8 cellular contexts compared by ENCODE assay signal in the genomic region with DNA sequence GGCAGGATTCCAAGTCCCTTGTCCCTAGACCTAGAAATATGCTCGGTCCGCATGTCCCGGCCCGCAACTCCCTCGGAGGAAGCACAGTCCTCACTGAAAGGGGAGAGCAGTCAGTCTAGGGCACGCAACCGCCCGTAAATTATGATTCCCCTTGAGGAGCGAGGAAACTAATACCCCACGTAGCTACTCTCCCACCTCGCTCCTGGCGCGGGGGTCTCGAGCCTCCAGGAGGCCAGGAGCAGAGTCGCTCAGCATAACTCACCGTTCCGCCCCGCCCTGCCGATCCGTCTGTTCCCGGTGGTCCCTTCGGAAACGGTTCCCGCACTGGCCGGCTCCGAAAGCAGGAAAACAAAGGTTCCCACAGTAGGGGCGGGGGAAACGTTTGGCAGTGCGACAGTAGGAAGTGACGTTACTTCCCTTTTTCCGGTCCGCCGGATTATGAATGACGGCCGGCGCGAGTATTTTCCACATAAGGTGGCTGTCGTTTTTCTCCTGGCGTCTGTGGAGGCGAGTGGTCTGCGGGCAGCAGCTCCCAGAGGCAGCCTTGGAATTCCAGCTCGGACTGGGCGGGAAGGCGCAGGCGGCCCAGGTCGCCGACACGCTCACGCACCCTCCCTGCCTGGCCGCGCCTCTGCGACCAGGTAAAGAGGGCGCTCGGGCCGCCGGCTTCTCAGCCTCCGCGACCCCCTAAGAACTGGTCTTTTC. TPM values are rescaled to one million over a fixed set of nuclear protein-coding genes. Genes with fewer than 3 reads are reported as not detected.
A peak's percentile ranks its signal among the peaks of the same experiment; 100 is the strongest.
DNase-seq lines count a peak whose midpoint lies in the region; ATAC-seq and TF ChIP-seq lines count a peak whose summit lies in the region.

GSTCD (plus strand) TSS at position 409 of the 705 bp plus-strand sequence. CDS start 8,830 bp downstream, outside the sequence.
A gene with protein sequence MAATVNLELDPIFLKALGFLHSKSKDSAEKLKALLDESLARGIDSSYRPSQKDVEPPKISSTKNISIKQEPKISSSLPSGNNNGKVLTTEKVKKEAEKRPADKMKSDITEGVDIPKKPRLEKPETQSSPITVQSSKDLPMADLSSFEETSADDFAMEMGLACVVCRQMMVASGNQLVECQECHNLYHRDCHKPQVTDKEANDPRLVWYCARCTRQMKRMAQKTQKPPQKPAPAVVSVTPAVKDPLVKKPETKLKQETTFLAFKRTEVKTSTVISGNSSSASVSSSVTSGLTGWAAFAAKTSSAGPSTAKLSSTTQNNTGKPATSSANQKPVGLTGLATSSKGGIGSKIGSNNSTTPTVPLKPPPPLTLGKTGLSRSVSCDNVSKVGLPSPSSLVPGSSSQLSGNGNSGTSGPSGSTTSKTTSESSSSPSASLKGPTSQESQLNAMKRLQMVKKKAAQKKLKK (minus strand): TSS at position 314 of the 705 bp plus-strand sequence. CDS start 8,684 bp downstream, outside the sequence.

- H2AFZ ChIP-seq in PC-9: peak within 1 kb of the TSS; percentile 99

- H3K9me3 Mint-ChIP-seq in activated T-cell treated with anti-CD3 and anti-CD28 coated beads, Interleukin-2, amount 50 U/mL, for 24 hours: no peaks in the 10 kb centered on the region

- DNase-seq in DMS153 (lab: John Stamatoyannopoulos, UW) (peak; percentile 76), PC-9 (peak; percentile 72 to 82), erythroblast (lab: John Stamatoyannopoulos, UW) (peak; percentile 95 to 96)
- DNase-seq in Jurkat, Clone E6-1 (ENCODE audit: low read depth, low spot score): peak; percentile 89
- peak; percentile 93 for DNase-seq in activated T-cell treated with anti-CD3 and anti-CD28 coated beads, Interleukin-2, amount 50 U/mL, for 24 hours
- peak; percentile 92 for DNase-seq in stimulated activated CD8-positive, alpha-beta memory T cell treated with anti-CD3 and anti-CD28 coated beads, Interleukin-4, amount 100 ng/mL, for 48 hours

- H3K4me1 Mint-ChIP-seq in activated T-cell treated with anti-CD3 and anti-CD28 coated beads, Interleukin-2, amount 50 U/mL, for 24 hours (ENCODE audit: low read depth): peaks cover 34% of the 10 kb centered on the region

- H3K9me3 ChIP-seq in PC-9 (ENCODE audit: insufficient read depth, low read depth) (no peaks in the 10 kb centered on the region), mucosa of rectum (ENCODE audit: control insufficient read depth in 2 of 2, low read length in 2 of 2) (no peaks in the 10 kb centered on the region)

- TF ChIP-seq CTCF in PC-9 (conservative IDR thresholded peaks at IDR 0.05): no peak

- H3K9me2 ChIP-seq in PC-9 (ENCODE audit: insufficient read depth): no peaks in the 10 kb centered on the region

- peaks cover 31% of the 10 kb centered on the region for H3K36me3 Mint-ChIP-seq in activated T-cell treated with anti-CD3 and anti-CD28 coated beads, Interleukin-2, amount 50 U/mL, for 24 hours (ENCODE audit: low read depth)

- CTCF ChIA-PET in PC-9 (lab: Charles Lee): no interaction called here

- H3K4me2 ChIP-seq in PC-9: peak within 1 kb of the TSS; percentile 97

- peak; percentile 80 for ATAC-seq in GM21619 (IDR thresholded peaks at IDR 0.05; ENCODE audit: unreplicated experiment)

- TF ChIP-seq POLR2A in erythroblast (IDR thresholded peaks at IDR 0.05; ENCODE audit: low read length): peak; percentile 96

- peak within 1 kb of the TSS; percentile 87 to 88 for H3K9ac ChIP-seq in mucosa of rectum (ENCODE audit: low read depth in 1 of 2, low read length in 2 of 2)

- POLR2A ChIA-PET in PC-9 (lab: Charles Lee; ENCODE audit: unreplicated experiment): no interaction called here

- H3K79me2 ChIP-seq in PC-9 (ENCODE audit: low read depth): peaks cover 40% of the 10 kb centered on the region

- no TSS peak for BruUV-seq in PC-9 (replicated peaks; lab: Mats Ljungman, UMichigan)

- H3K4me3 ChIP-seq in Jurkat, Clone E6-1 (ENCODE audit: low read length): peak within 1 kb of the TSS; percentile 95
- H3K4me3 ChIP-seq in PC-9 (peak within 1 kb of the TSS; percentile 90), mucosa of rectum (ENCODE audit: low read length in 2 of 2) (peak within 1 kb of the TSS; percentile 88 to 93)

- H3K27ac ChIP-seq in PC-9 (peak within 1 kb of the TSS; percentile 59), mucosa of rectum (ENCODE audit: low read depth in 2 of 2, low read length in 2 of 2) (peak within 1 kb of the TSS; percentile 81 to 88)

- H3K4me1 ChIP-seq in PC-9 (replicated peaks; ENCODE audit: insufficient read depth) (peaks cover 7% of the 10 kb centered on the region; the same call in 1 of the 2 replicates), mucosa of rectum (ENCODE audit: control insufficient read depth in 2 of 2, insufficient read depth in 2 of 2, low read length in 2 of 2) (peaks cover 9 to 10% of the 10 kb centered on the region in 2 donors)

- peaks cover 4% of the 10 kb centered on the region; the same call in 1 of the 2 replicates for H3F3A ChIP-seq in PC-9 (ENCODE audit: insufficient read depth, low read depth)

- intact Hi-C loops in PC-9 (cut with micrococcal nuclease; ENCODE audit: unreplicated experiment): no loop called here

- peak within 1 kb of the TSS; percentile 98 for H3K27ac Mint-ChIP-seq in activated T-cell treated with anti-CD3 and anti-CD28 coated beads, Interleukin-2, amount 50 U/mL, for 24 hours

- H4K20me1 ChIP-seq in PC-9 (ENCODE audit: insufficient read depth): no peaks in the 10 kb centered on the region

- no peaks in the 10 kb centered on the region for H3K27me3 Mint-ChIP-seq in activated T-cell treated with anti-CD3 and anti-CD28 coated beads, Interleukin-2, amount 50 U/mL, for 24 hours

- H3K27me3 ChIP-seq in PC-9 (ENCODE audit: insufficient read depth, low read depth) (no peaks in the 10 kb centered on the region), mucosa of rectum (ENCODE audit: control insufficient read depth in 2 of 2, insufficient read depth in 2 of 2, low read length in 2 of 2) (no peaks in the 10 kb centered on the region)

- H3K36me3 ChIP-seq in PC-9 (ENCODE audit: low read depth): no peaks in the 10 kb centered on the region
- H3K36me3 ChIP-seq in mucosa of rectum (ENCODE audit: control insufficient read depth in 2 of 2, insufficient read depth in 2 of 2, low read length in 2 of 2): no peaks in the 10 kb centered on the region

- H3K4me3 Mint-ChIP-seq in activated T-cell treated with anti-CD3 and anti-CD28 coated beads, Interleukin-2, amount 50 U/mL, for 24 hours: peak within 1 kb of the TSS; percentile 99

RNA-seq across cellular contexts. Expression of gene GSTCD, which starts in this region (rescaled TPM):
- 12.0 TPM for polyA plus RNA-seq in Jurkat, Clone E6-1 (2012; ENCODE audit: insufficient read depth, insufficient read length)
- 9.7 and 11.4 TPM in 2 replicates for total RNA-seq in PC-9 (2021)

RNA-seq across cellular contexts. Expression of the second gene that starts in this region (rescaled TPM):
- polyA plus RNA-seq in Jurkat, Clone E6-1 (2012; ENCODE audit: insufficient read depth, insufficient read length): 35.9 TPM
- 8.4 and 10.3 TPM in 2 replicates for total RNA-seq in PC-9 (2021)

Comparison
In these comparisons a context has a peak if more than half of its experiments do, and no peak if none do; other contexts are left out.
1. Peak in every context shown above with its lines: DNase-seq, ATAC-seq, H3K4me3 ChIP-seq and H3K27ac ChIP-seq.